In the genomic region with DNA sequence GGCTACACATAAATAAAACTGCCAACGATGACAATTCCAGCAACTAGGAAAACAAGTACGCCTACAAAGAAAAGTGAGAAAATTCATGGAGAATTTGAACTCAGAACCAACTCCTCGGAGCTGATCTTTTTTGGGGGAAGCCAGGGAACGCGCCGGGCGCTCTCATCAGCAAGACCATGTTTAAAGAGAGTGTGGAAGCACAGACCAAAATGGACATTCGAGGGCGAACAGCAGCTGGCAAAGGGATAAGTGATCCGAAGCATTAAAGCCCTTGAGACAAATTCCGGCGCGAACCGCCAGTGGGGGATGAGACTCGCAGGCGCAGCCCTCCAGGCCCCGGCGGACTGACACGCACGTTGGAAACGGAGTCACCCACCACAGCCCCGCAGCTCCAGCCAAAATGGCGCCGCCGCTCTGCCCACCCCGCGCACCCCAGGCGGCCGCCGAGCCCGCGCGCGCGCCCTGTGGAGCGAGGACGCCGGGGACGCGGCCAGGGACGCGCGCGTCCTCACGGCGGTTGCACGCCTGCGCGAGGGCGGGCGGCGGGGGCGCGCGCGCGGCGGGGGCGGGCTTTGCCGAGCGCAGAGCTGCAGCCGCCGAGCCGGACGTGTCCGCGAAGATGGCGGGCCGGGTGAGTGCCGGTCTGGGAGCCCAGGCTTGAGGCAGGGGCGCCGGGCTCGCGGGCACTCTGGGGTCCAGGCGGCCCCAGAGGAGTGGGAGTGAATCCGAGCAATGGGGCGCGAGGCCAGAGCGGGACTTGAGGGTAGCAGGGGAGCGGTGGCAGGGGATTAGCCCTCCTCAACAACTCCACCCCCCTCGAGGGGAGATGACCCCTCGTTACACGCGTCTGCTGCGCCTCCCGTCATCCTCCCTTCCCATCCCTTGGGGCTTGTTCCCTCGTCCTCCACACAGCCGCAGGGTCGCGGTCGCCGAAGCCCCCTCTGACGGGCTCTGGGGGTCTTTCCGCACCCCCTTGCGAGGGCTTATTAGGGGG, we compare ENCODE assay signal across 8 cellular contexts. TPM values are rescaled to one million over a fixed set of nuclear protein-coding genes. Genes with fewer than 3 reads are reported as not detected.
DNase-seq lines count a peak whose midpoint lies in the region; ATAC-seq and TF ChIP-seq lines count a peak whose summit lies in the region.
"Not testable (repeated sequence)": the region's sequence is repeated elsewhere in the genome, so short reads cannot be mapped to it uniquely, and the experiment has no call there.

No MANE protein-coding gene starts in this region.

- H3K36me3 Mint-ChIP-seq in GM23338 (ENCODE audit: low read depth); activated T-helper 17 cell treated with anti-CD3 and anti-CD28 coated beads, Interleukin-2, amount 50 U/mL, for 72 hours (ENCODE audit: low read depth): not testable (repeated sequence)

- H3F3A ChIP-seq in GM23338 (replicated peaks; ENCODE audit: low read depth) = not testable (repeated sequence)

- not testable (repeated sequence) for H3K27me3 Mint-ChIP-seq in GM23338 (ENCODE audit: insufficient read depth, low read depth, poor library complexity); activated T-helper 17 cell treated with anti-CD3 and anti-CD28 coated beads, Interleukin-2, amount 50 U/mL, for 72 hours

- TF ChIP-seq POLR2A in gastrocnemius medialis (IDR thresholded peaks at IDR 0.05) = not testable (repeated sequence)

- not testable (repeated sequence) for TF ChIP-seq CTCF in GM23338 (conservative IDR thresholded peaks at IDR 0.05; ENCODE audit: low read depth in 2 of 2); gastrocnemius medialis (IDR thresholded peaks at IDR 0.05 in 4 of 5, conservative IDR thresholded peaks at IDR 0.05 in 1 of 5)

- ATAC-seq in GM18498 (IDR thresholded peaks at IDR 0.05; ENCODE audit: unreplicated experiment) (peak; percentile 81), GM19438 (IDR thresholded peaks at IDR 0.05; ENCODE audit: low read depth, unreplicated experiment) (peak; percentile 75), GM23338 (peak; percentile 88), HG03045 (IDR thresholded peaks at IDR 0.05; ENCODE audit: unreplicated experiment) (peak; percentile 79), HG03565 (IDR thresholded peaks at IDR 0.05; ENCODE audit: unreplicated experiment) (peak; percentile 52), left ventricle myocardium superior (peak; percentile 98), gastrocnemius medialis (peak; percentile 83 to 84)
- peak; percentile 86 for ATAC-seq in activated T-helper 17 cell treated with anti-CD3 and anti-CD28 coated beads, Interleukin-2, amount 50 U/mL, for 72 hours (replicated peaks)

- intact Hi-C loops in left ventricle myocardium superior (cut with micrococcal nuclease); gastrocnemius medialis (cut with DNase I; ENCODE audit: low total_unique reads): not testable (repeated sequence)

- H3K9me3 Mint-ChIP-seq in GM23338; activated T-helper 17 cell treated with anti-CD3 and anti-CD28 coated beads, Interleukin-2, amount 50 U/mL, for 72 hours: not testable (repeated sequence)

- H3K27ac ChIP-seq in GM23338 (ENCODE audit: low read depth); gastrocnemius medialis: not testable (repeated sequence)

- H3K27ac Mint-ChIP-seq in GM23338; activated T-helper 17 cell treated with anti-CD3 and anti-CD28 coated beads, Interleukin-2, amount 50 U/mL, for 72 hours: not testable (repeated sequence)

- H3K27me3 ChIP-seq in GM23338 (ENCODE audit: insufficient read depth); gastrocnemius medialis: not testable (repeated sequence)

- DNase-seq in GM23338 (ENCODE audit: low spot score); left ventricle myocardium superior; gastrocnemius medialis: not testable (repeated sequence)

- H3K4me3 Mint-ChIP-seq in GM23338; activated T-helper 17 cell treated with anti-CD3 and anti-CD28 coated beads, Interleukin-2, amount 50 U/mL, for 72 hours: not testable (repeated sequence)

- not testable (repeated sequence) for H3K4me1 Mint-ChIP-seq in GM23338; activated T-helper 17 cell treated with anti-CD3 and anti-CD28 coated beads, Interleukin-2, amount 50 U/mL, for 72 hours

- not testable (repeated sequence) for H3K36me3 ChIP-seq in GM23338 (ENCODE audit: insufficient read depth); gastrocnemius medialis

- not testable (repeated sequence) for H2AFZ ChIP-seq in GM23338

- not testable (repeated sequence) for H3K4me3 ChIP-seq in GM23338, gastrocnemius medialis

- H3K9me2 ChIP-seq in GM23338 (ENCODE audit: insufficient read depth) = not testable (repeated sequence)

- not testable (repeated sequence) for H3K4me1 ChIP-seq in GM23338 (ENCODE audit: insufficient read depth); gastrocnemius medialis

- not testable (repeated sequence) for H3K79me2 ChIP-seq in GM23338 (replicated peaks; ENCODE audit: insufficient read depth)

- not testable (repeated sequence) for H4K20me1 ChIP-seq in GM23338 (replicated peaks; ENCODE audit: insufficient read depth)

- not testable (repeated sequence) for H3K4me2 ChIP-seq in GM23338

- in situ Hi-C loops in gastrocnemius medialis (cut with MboI; ENCODE audit: low sequenced_read_pairs in 4 of 4) = not testable (repeated sequence)

- H3K9me3 ChIP-seq in gastrocnemius medialis = not testable (repeated sequence)

RNA-seq across cellular contexts. Expression of a gene that starts 11.0 kb away (rescaled TPM):
- 11.7 and 18.8 TPM in 2 replicates for total RNA-seq in GM23338 (2014; rRNA removed; shearing (Covaris generic))
- polyA plus RNA-seq in GM23338 (2016; fragmentation: Nextera tagmentation; extraction: Ambion mirVana) = 31.8 and 39.3 TPM in 2 replicates
- 10 to 100 TPM; 21.6 to 22.3 TPM for total RNA-seq in activated T-helper 17 cell treated with anti-CD3 and anti-CD28 coated beads, Interleukin-2, amount 50 U/mL, for 72 hours
- total RNA-seq in left ventricle myocardium superior (17.8 TPM), gastrocnemius medialis (10 to 100 TPM in 3 of 4 donors, 1 to 10 TPM in 1; 9.3 to 39.3 (median 14.6) TPM)
